Comparison of ENCODE assay signal across 8 cellular contexts in genomic region chr18:68714356-68714706, GRCh38. TPM values are rescaled to one million over a fixed set of nuclear protein-coding genes. Genes with fewer than 3 reads are reported as not detected.
A peak's percentile ranks its signal among the peaks of the same experiment; 100 is the strongest.
DNase-seq lines count a peak whose midpoint lies in the region; ATAC-seq, FAIRE-seq and TF ChIP-seq lines count a peak whose summit lies in the region.

No MANE protein-coding gene starts in this region.

- intact Hi-C loops in activated CD4-positive, alpha-beta memory T cell treated with anti-CD3 and anti-CD28 coated beads for 36 hours (cut with micrococcal nuclease) = loop anchor here (10.0 kb wide), 2 partner anchors 1180 to 1240 kb away; no protein-coding TSS in a partner anchor
- intact Hi-C loops in pancreas (cut with DNase I) = no loop called here

- peaks cover 44% of the 10 kb centered on the region for H3K4me1 Mint-ChIP-seq in activated CD4-positive, alpha-beta memory T cell treated with anti-CD3 and anti-CD28 coated beads for 36 hours (ENCODE audit: low read depth)

- POLR2A ChIA-PET in activated CD4-positive, alpha-beta memory T cell treated with anti-CD3 and anti-CD28 coated beads for 36 hours (lab: Charles Lee) = no interaction called here

- H3K9me3 Mint-ChIP-seq in activated CD4-positive, alpha-beta memory T cell treated with anti-CD3 and anti-CD28 coated beads for 36 hours = no peaks in the 10 kb centered on the region

- DNase-seq in activated CD4-positive, alpha-beta memory T cell treated with anti-CD3 and anti-CD28 coated beads for 36 hours = peak; percentile 21
- peak; percentile 8 for DNase-seq in glomerular visceral epithelial cell (ENCODE audit: extremely low spot score)
- DNase-seq in pancreas = peak in 1 of 6 donors; percentile 10
- no peak for DNase-seq in GM19239 (ENCODE audit: insufficient read length, low spot score)
- no peak for DNase-seq in effector CD4-positive, alpha-beta T cell

- H3K36me3 ChIP-seq in pancreas = peaks cover 0 to 7% (median 0%) of the 10 kb centered on the region in 3 donors

- peaks cover 35% of the 10 kb centered on the region for H3K36me3 Mint-ChIP-seq in activated CD4-positive, alpha-beta memory T cell treated with anti-CD3 and anti-CD28 coated beads for 36 hours

- CTCF ChIA-PET in activated CD4-positive, alpha-beta memory T cell treated with anti-CD3 and anti-CD28 coated beads for 36 hours (lab: Charles Lee) = no interaction called here

- H3K9me3 ChIP-seq in pancreas = no peaks in the 10 kb centered on the region

- TF ChIP-seq CTCF in C4-2B (conservative IDR thresholded peaks at IDR 0.05) = no peak
- TF ChIP-seq CTCF in pancreas (IDR thresholded peaks at IDR 0.05) = no peak

- ATAC-seq in GM19328 (IDR thresholded peaks at IDR 0.05; ENCODE audit: unreplicated experiment) = peak; percentile 2
- ATAC-seq in HG03460 (IDR thresholded peaks at IDR 0.05; ENCODE audit: unreplicated experiment) = peak; percentile 17
- peak; percentile 1 to 24 (median 8) for ATAC-seq in pancreas

- H3K27me3 Mint-ChIP-seq in activated CD4-positive, alpha-beta memory T cell treated with anti-CD3 and anti-CD28 coated beads for 36 hours = no peaks in the 10 kb centered on the region

- peak overlapping the region; percentile 72 to 97 (median 92) for H3K4me3 ChIP-seq in pancreas

- 1% methylated on average over 15 of the region's 15 CpGs for WGBS in pancreas, 2 donors

- H3K27me3 ChIP-seq in pancreas = no peaks in the 10 kb centered on the region

- FAIRE-seq in pancreas (lab: Jason Lieb, UNC) = no peak
- FAIRE-seq in GM19239 (lab: Jason Lieb, UNC) = no peak

- H3K4me3 Mint-ChIP-seq in activated CD4-positive, alpha-beta memory T cell treated with anti-CD3 and anti-CD28 coated beads for 36 hours = peak overlapping the region; percentile 97

- peaks cover 0 to 17% (median 15%) of the 10 kb centered on the region in 3 donors for H3K4me1 ChIP-seq in pancreas

- peak overlapping the region; percentile 93 for H3K27ac ChIP-seq in C4-2B
- H3K27ac ChIP-seq in pancreas = peak overlapping the region in 3 of 4 donors; percentile 57 to 70 (median 60)

- peak overlapping the region; percentile 93 for H3K27ac Mint-ChIP-seq in activated CD4-positive, alpha-beta memory T cell treated with anti-CD3 and anti-CD28 coated beads for 36 hours

RNA-seq across cellular contexts. Expression of gene TMX3, which starts 0.6 kb away (rescaled TPM):
- total RNA-seq in activated CD4-positive, alpha-beta memory T cell treated with anti-CD3 and anti-CD28 coated beads for 36 hours = 10 to 100 TPM; 42.4 to 44.6 TPM
- total RNA-seq in pancreas = 10 to 100 TPM; 12.8 to 21.7 (median 15.6) TPM
- polyA plus RNA-seq in pancreas = 10 to 100 TPM; 11.1 to 25.5 TPM

Comparison
In these comparisons a context has a peak if more than half of its experiments do, and no peak if none do; other contexts are left out.
1. DNase-seq: peak in activated CD4-positive, alpha-beta memory T cell treated with anti-CD3 and anti-CD28 coated beads for 36 hours (single experiment) and glomerular visceral epithelial cell (single experiment); none in GM19239 (single experiment) and effector CD4-positive, alpha-beta T cell (single experiment).
2. Peak in every context shown above with its lines, with median percentiles within 50 percentile points of each other: ATAC-seq.